Comparison of ENCODE assay signal across 20 cellular contexts in the genomic region with DNA sequence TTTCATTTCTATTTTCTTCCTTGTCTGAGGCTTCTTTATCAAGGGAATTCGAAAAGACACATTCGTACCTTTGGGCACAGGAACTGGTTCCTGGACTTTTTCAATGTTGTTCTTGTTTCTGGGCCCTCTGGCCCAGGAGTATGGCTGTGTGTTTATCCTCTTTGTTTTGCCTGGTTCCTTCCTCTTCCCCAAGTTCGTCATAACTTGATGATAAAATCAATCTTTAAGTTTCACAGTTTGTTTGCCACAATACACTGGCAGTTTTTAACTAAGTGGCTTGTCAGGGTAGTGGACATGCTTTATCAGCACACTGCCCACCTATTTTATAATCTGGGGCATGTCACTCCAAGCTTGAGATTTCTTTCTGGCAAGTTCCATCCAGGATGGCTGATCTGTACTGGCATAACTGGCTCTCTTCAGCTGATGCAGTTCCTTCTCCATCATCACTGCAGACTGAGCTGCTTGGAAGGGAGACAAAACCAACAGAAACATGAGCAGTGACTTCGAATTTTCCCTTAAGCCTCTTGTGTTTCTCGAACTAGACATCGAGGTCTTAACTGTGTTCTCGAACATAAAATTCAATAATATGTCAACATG.
DNase-seq lines count a peak whose midpoint lies in the region; ATAC-seq, FAIRE-seq and TF ChIP-seq lines count a peak whose summit lies in the region.
"Had no signal": no experiment of that assay in that cellular context is flagged by ENCODE, and none has a peak within 500 bp of the region (broad histone marks: within the 10 kb centered on the region; RNA-seq: fewer than 3 reads in every experiment).

No MANE protein-coding gene starts in this region.

- BruUV-seq in OCI-LY7 (replicated peaks; lab: Mats Ljungman, UMichigan) = no TSS peak

- H3K27me3 ChIP-seq in bronchial epithelial cell (ENCODE audit: control insufficient read depth, insufficient read depth, low read length) = no peaks in the 10 kb centered on the region
- no peaks in the 10 kb centered on the region for H3K27me3 ChIP-seq in lower lobe of right lung (ENCODE audit: low read depth)
- no peaks in the 10 kb centered on the region for H3K27me3 ChIP-seq in thoracic aorta (replicated peaks; ENCODE audit: insufficient read depth)
- H3K27me3 ChIP-seq in Karpas-422 (ENCODE audit: low read length) = no peaks in the 10 kb centered on the region

- no peak overlapping the region for H3K4me3 ChIP-seq in OCI-LY7 (ENCODE audit: low read depth, low read length, poor library complexity, severe bottlenecking)
- no peak overlapping the region for H3K4me3 ChIP-seq in bronchial epithelial cell (ENCODE audit: low read depth, low read length)
- no peak overlapping the region for H3K4me3 ChIP-seq in lower lobe of right lung
- H3K4me3 ChIP-seq in thoracic aorta = no peak overlapping the region
- no peak overlapping the region for H3K4me3 ChIP-seq in Karpas-422 (ENCODE audit: low read length)

- H3K9me2 ChIP-seq in OCI-LY7 (ENCODE audit: insufficient read depth, low read length) (no peaks in the 10 kb centered on the region), Karpas-422 (replicated peaks; ENCODE audit: insufficient read depth, low read length) (no peaks in the 10 kb centered on the region)

- H3K36me3 ChIP-seq in OCI-LY7 (ENCODE audit: insufficient read depth, low read length) = no peaks in the 10 kb centered on the region
- no peaks in the 10 kb centered on the region for H3K36me3 ChIP-seq in bronchial epithelial cell (ENCODE audit: control insufficient read depth, insufficient read depth, low read length)
- peaks cover 9% of the 10 kb centered on the region for H3K36me3 ChIP-seq in lower lobe of right lung
- H3K36me3 ChIP-seq in thoracic aorta = no peaks in the 10 kb centered on the region
- H3K36me3 ChIP-seq in Karpas-422 (ENCODE audit: insufficient read depth, low read length) = no peaks in the 10 kb centered on the region

- no peaks in the 10 kb centered on the region for H3K9me3 ChIP-seq in OCI-LY7 (ENCODE audit: low read length)
- no peaks in the 10 kb centered on the region for H3K9me3 ChIP-seq in lower lobe of right lung
- H3K9me3 ChIP-seq in thoracic aorta = no peaks in the 10 kb centered on the region
- no peaks in the 10 kb centered on the region for H3K9me3 ChIP-seq in Karpas-422 (ENCODE audit: low read length)

- H4K20me1 ChIP-seq in OCI-LY7 (ENCODE audit: insufficient read depth, low read length) = no peaks in the 10 kb centered on the region
- no peaks in the 10 kb centered on the region for H4K20me1 ChIP-seq in Karpas-422 (ENCODE audit: insufficient read depth, low read depth, low read length)

- H3K79me2 ChIP-seq in OCI-LY7 (ENCODE audit: insufficient read depth, low read depth, low read length) (no peaks in the 10 kb centered on the region), Karpas-422 (ENCODE audit: low read length) (no peaks in the 10 kb centered on the region)

- ATAC-seq in lower lobe of right lung (peak in 1 of 2 donors; percentile 24), thoracic aorta (ENCODE audit: insufficient number of reproducible peaks, low FRiP score, low read depth) (no peak), GM21360 (IDR thresholded peaks at IDR 0.05; ENCODE audit: unreplicated experiment) (no peak)
- ATAC-seq: WTC11 had no signal

- DNase-seq in OCI-LY7 (ENCODE audit: low spot score) = no peak
- peak; percentile 9 for DNase-seq in bronchial epithelial cell (ENCODE audit: low read depth)
- no peak for DNase-seq in lower lobe of right lung
- no peak for DNase-seq in thoracic aorta (ENCODE audit: low spot score)
- DNase-seq in Karpas-422 = no peak
- no peak for DNase-seq in AG08396 (ENCODE audit: low spot score)
- no peak for DNase-seq in epidermal melanocyte (ENCODE audit: insufficient read length, low spot score)
- DNase-seq: activated CD4-positive, alpha-beta T cell treated with anti-CD3 and anti-CD28 coated beads, Interleukin-2, amount 50 U/mL, for 48 hours; activated naive CD4-positive, alpha-beta T cell treated with Interleukin-2 at 50 U/mL for 16 hours; activated T-cell treated with anti-CD3 and anti-CD28 coated beads for 4 hours; foreskin fibroblast; Kasumi-1; kidney; midbrain; NCI-H510A treated with DMSO at 0.1 percent for 48 hours; SHP77; substantia nigra had no signal

- TF ChIP-seq CTCF in OCI-LY7 (conservative IDR thresholded peaks at IDR 0.05; ENCODE audit: low read length) (no peak), bronchial epithelial cell (IDR thresholded peaks at IDR 0.05; ENCODE audit: insufficient read depth, low read length, severe bottlenecking) (no peak), lower lobe of right lung (IDR thresholded peaks at IDR 0.05) (no peak), thoracic aorta (IDR thresholded peaks at IDR 0.05) (no peak)

- H3K27ac ChIP-seq in OCI-LY7 (ENCODE audit: low read depth, low read length, poor library complexity, severe bottlenecking) (no peak overlapping the region), lower lobe of right lung (peak overlapping the region; percentile 60), thoracic aorta (peak overlapping the region; percentile 22 to 36), Karpas-422 (ENCODE audit: low read length) (no peak overlapping the region)

- intact Hi-C loops in OCI-LY7 (cut with micrococcal nuclease; ENCODE audit: unreplicated experiment) = no loop called here
- intact Hi-C loops in lower lobe of right lung (cut with DNase I) = no loop called here

- H2AFZ ChIP-seq in OCI-LY7 (ENCODE audit: low read length) (0 out of 2 replicates have a peak overlapping the region, but pooled peaks have one; percentile 27), Karpas-422 (ENCODE audit: low read length) (no peak overlapping the region)

- H3K4me2 ChIP-seq in OCI-LY7 (ENCODE audit: low read length) (no peak overlapping the region), Karpas-422 (ENCODE audit: low read depth, low read length, poor library complexity, severe bottlenecking) (no peak overlapping the region)

- H3K4me1 ChIP-seq in OCI-LY7 (ENCODE audit: insufficient read depth, low read length, poor library complexity, severe bottlenecking) (peaks cover 9% of the 10 kb centered on the region), lower lobe of right lung (peaks cover 21% of the 10 kb centered on the region), thoracic aorta (ENCODE audit: control insufficient read depth in 1 of 2, low read depth in 2 of 2) (peaks cover 4 to 21% of the 10 kb centered on the region in 2 donors), Karpas-422 (ENCODE audit: low read length) (no peaks in the 10 kb centered on the region)

- CTCF ChIA-PET in OCI-LY7 (lab: Charles Lee; ENCODE audit: unreplicated experiment) = no interaction called here

- no peak overlapping the region for H3K9ac ChIP-seq in Karpas-422 (ENCODE audit: low read length)

- POLR2A ChIA-PET in OCI-LY7 (lab: Charles Lee) = interaction anchor here (1.2 kb wide), 1 partner anchor 10 kb away, joined by 3 read pairs; no protein-coding TSS in a partner anchor

- FAIRE-seq in bronchial epithelial cell (lab: Jason Lieb, UNC) = no peak
- FAIRE-seq: colon, kidney had no signal

Comparison
In these comparisons a context has a peak if more than half of its experiments do, and no peak if none do; other contexts are left out.
1. H3K27ac ChIP-seq: peak in lower lobe of right lung (single experiment) and thoracic aorta (2 of 2); none in OCI-LY7 (single experiment) and Karpas-422 (single experiment).